14 cellular contexts compared by ENCODE assay signal in genomic region chr3:188241883-188242282, GRCh38.
DNase-seq lines count a peak whose midpoint lies in the region; TF ChIP-seq lines count a peak whose summit lies in the region.
"Had no signal": no experiment of that assay in that cellular context is flagged by ENCODE, and none has a peak within 500 bp of the region (broad histone marks: within the 10 kb centered on the region; RNA-seq: fewer than 3 reads in every experiment).

No MANE protein-coding gene starts in this region.

- intact Hi-C loops in lower leg skin (cut with DNase I; ENCODE audit: low total_unique reads): no loop called here

- H3K9ac ChIP-seq in OCI-LY3 (ENCODE audit: low read length) (no peak overlapping the region), fibroblast of lung (ENCODE audit: insufficient read depth, low read length) (no peak overlapping the region)

- H3K79me2 ChIP-seq in DOHH2 (ENCODE audit: control insufficient read depth, low read length): peaks cover 48% of the 10 kb centered on the region
- no peaks in the 10 kb centered on the region for H3K79me2 ChIP-seq in OCI-LY3 (ENCODE audit: low read length)
- peaks cover 67% of the 10 kb centered on the region for H3K79me2 ChIP-seq in fibroblast of lung (ENCODE audit: control insufficient read depth, insufficient read depth, low read length)

- peak overlapping the region; percentile 98 for H3K27ac ChIP-seq in DOHH2 (ENCODE audit: low read depth, low read length)
- peak overlapping the region; percentile 59 for H3K27ac ChIP-seq in OCI-LY3 (ENCODE audit: low read length)
- no peak overlapping the region for H3K27ac ChIP-seq in fibroblast of lung (ENCODE audit: insufficient read depth, low read length)
- H3K27ac ChIP-seq: pancreas, RWPE1, thyroid gland had no signal

- TF ChIP-seq POLR2A in lower leg skin (IDR thresholded peaks at IDR 0.05): no peak

- H3K4me1 ChIP-seq in DOHH2 (ENCODE audit: control insufficient read depth, low read length) (peaks cover 99% of the 10 kb centered on the region), OCI-LY3 (ENCODE audit: low read length) (peaks cover 42% of the 10 kb centered on the region), fibroblast of lung (ENCODE audit: control insufficient read depth, extremely low read depth, insufficient read depth, low read length) (peaks cover 20% of the 10 kb centered on the region)

- H4K20me1 ChIP-seq in DOHH2 (ENCODE audit: control insufficient read depth, insufficient read depth, low read depth, low read length) (no peaks in the 10 kb centered on the region), OCI-LY3 (ENCODE audit: insufficient read depth, low read length) (no peaks in the 10 kb centered on the region), fibroblast of lung (ENCODE audit: control insufficient read depth, extremely low read depth, insufficient read depth, low read length) (no peaks in the 10 kb centered on the region)

- TF ChIP-seq CTCF in DOHH2 (IDR thresholded peaks at IDR 0.05; ENCODE audit: low read depth, low read length, poor library complexity, severe bottlenecking) (no peak), OCI-LY3 (IDR thresholded peaks at IDR 0.05; ENCODE audit: low read depth, low read length) (no peak), fibroblast of lung (conservative IDR thresholded peaks at IDR 0.05 in 1 of 2, IDR thresholded peaks at IDR 0.05 in 1 of 2; ENCODE audit: low read depth in 1 of 2, low read length in 2 of 2) (no peak), lower leg skin (IDR thresholded peaks at IDR 0.05) (no peak)

- H3K4me2 ChIP-seq in DOHH2 (ENCODE audit: low read length): peak overlapping the region; percentile 92
- peak overlapping the region; percentile 76 for H3K4me2 ChIP-seq in OCI-LY3 (ENCODE audit: low read length)
- H3K4me2 ChIP-seq in fibroblast of lung (ENCODE audit: extremely low read depth, insufficient read depth, low read length): no peak overlapping the region

- H3K9me3 ChIP-seq in DOHH2 (ENCODE audit: control insufficient read depth, insufficient read depth, low read length) (no peaks in the 10 kb centered on the region), OCI-LY3 (ENCODE audit: insufficient read depth, low read length) (peaks cover 8% of the 10 kb centered on the region; the same call in 1 of the 2 replicates), fibroblast of lung (ENCODE audit: control insufficient read depth, insufficient read depth, low read depth, low read length) (no peaks in the 10 kb centered on the region)
- H3K9me3 ChIP-seq: pancreas, thyroid gland had no signal

- DNase-seq in fibroblast of lung (ENCODE audit: low read depth in 2 of 2) (peak; percentile 15 to 58), skeletal muscle cell (ENCODE audit: low read depth) (peak; percentile 55), HuH-7 (ENCODE audit: low spot score) (no peak), lower leg skin (ENCODE audit: low spot score in 2 of 2) (no peak), NCI-H524 treated with DMSO at 0.1 percent for 48 hours (lab: John Stamatoyannopoulos, UW) (no peak), OCI-M2 (lab: John Stamatoyannopoulos, UW; ENCODE audit: unreplicated experiment) (no peak)
- DNase-seq: cerebellar nuclear complex, NCI-H2081 treated with DMSO at 0.1 percent for 48 hours, NCI-H69, pancreas, thyroid gland had no signal

- no peak overlapping the region for H2AFZ ChIP-seq in OCI-LY3 (ENCODE audit: low read depth, low read length)
- H2AFZ ChIP-seq in fibroblast of lung (ENCODE audit: low read length): no peak overlapping the region

- no peaks in the 10 kb centered on the region for H3K9me2 ChIP-seq in DOHH2 (replicated peaks; ENCODE audit: control insufficient read depth, low read length)

- H3K27me3 ChIP-seq in DOHH2 (ENCODE audit: control insufficient read depth, low read length) (no peaks in the 10 kb centered on the region), OCI-LY3 (ENCODE audit: low read depth, low read length) (no peaks in the 10 kb centered on the region), fibroblast of lung (ENCODE audit: control insufficient read depth, insufficient read depth, low read length) (no peaks in the 10 kb centered on the region)
- H3K27me3 ChIP-seq: pancreas, thyroid gland had no signal

- H3K4me3 ChIP-seq in DOHH2 (ENCODE audit: low read length) (peak overlapping the region; percentile 77), OCI-LY3 (ENCODE audit: low read length) (no peak overlapping the region), fibroblast of lung (replicated peaks in 1 of 4; ENCODE audit: control extremely low read depth in 1 of 4, insufficient read depth in 1 of 4, low read depth in 3 of 4, low read length in 4 of 4) (no peak overlapping the region), skeletal muscle cell (ENCODE audit: low read depth, low read length) (no peak overlapping the region), lower leg skin (ENCODE audit: low read depth, poor library complexity, severe bottlenecking) (no peak overlapping the region)
- H3K4me3 ChIP-seq: pancreas, thyroid gland had no signal

- H3K36me3 ChIP-seq in DOHH2 (ENCODE audit: control insufficient read depth, low read length): peaks cover 36% of the 10 kb centered on the region
- H3K36me3 ChIP-seq in OCI-LY3 (replicated peaks; ENCODE audit: low read depth, low read length): no peaks in the 10 kb centered on the region
- no peaks in the 10 kb centered on the region for H3K36me3 ChIP-seq in fibroblast of lung (ENCODE audit: control insufficient read depth, insufficient read depth, low read length)
- H3K36me3 ChIP-seq: pancreas, thyroid gland had no signal

- WGBS in lower leg skin, 2 donors: 89 to 98% methylated on average over 3 of the region's 3 CpGs

- peaks cover 72% of the 10 kb centered on the region for H3F3A ChIP-seq in DOHH2 (ENCODE audit: control insufficient read depth, insufficient read depth)

Comparison
In these comparisons a context has a peak if more than half of its experiments do, and no peak if none do; other contexts are left out.
1. DNase-seq: peak in fibroblast of lung (2 of 2) and skeletal muscle cell (single experiment); none in HuH-7 (single experiment), lower leg skin (0 of 2), NCI-H524 treated with DMSO at 0.1 percent for 48 hours (single experiment) and OCI-M2 (single experiment).